23 cellular contexts compared by ENCODE assay signal in the genomic region with DNA sequence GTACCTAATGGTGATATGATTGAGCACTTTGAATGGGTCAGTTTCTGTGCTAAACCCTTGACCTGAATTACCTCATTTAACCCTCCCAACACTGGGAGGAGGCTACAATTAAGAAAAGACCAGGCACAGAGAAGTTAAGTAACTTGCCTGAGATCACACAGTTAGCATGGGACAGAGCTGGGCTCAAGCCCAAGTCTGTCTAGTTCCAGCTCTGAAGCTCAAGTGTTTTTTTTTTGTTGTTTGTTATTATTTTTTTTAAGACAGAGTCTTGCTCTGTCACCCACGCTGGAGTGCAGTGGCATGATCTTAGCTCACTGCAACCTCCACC. TPM values are rescaled to one million over a fixed set of nuclear protein-coding genes. Genes with fewer than 3 reads are reported as not detected.
DNase-seq lines count a peak whose midpoint lies in the region; ATAC-seq, FAIRE-seq and TF ChIP-seq lines count a peak whose summit lies in the region.
"Had no signal": no experiment of that assay in that cellular context is flagged by ENCODE, and none has a peak within 500 bp of the region (broad histone marks: within the 10 kb centered on the region; RNA-seq: fewer than 3 reads in every experiment).

No MANE protein-coding gene starts in this region.

- no TSS peak for BruUV-seq in K562 (replicated peaks; lab: Mats Ljungman, UMichigan)

- H3K9me1 ChIP-seq in K562 (ENCODE audit: control insufficient read depth, insufficient read depth, low read length), result peaks cover 10% of the 10 kb centered on the region

- H3K27me3 ChIP-seq in MM.1S (replicated peaks; ENCODE audit: insufficient read depth, low read length) (no peaks in the 10 kb centered on the region), K562 (ENCODE audit: control insufficient read depth in 2 of 2, insufficient read depth in 2 of 2, low read length in 2 of 2) (no peaks in the 10 kb centered on the region)
- H3K27me3 ChIP-seq: dorsolateral prefrontal cortex, foreskin keratinocyte had no signal

- intact Hi-C loops in K562 (cut with micrococcal nuclease), result no loop called here

- H3K36me3 Mint-ChIP-seq in activated CD4-positive, alpha-beta T cell treated with anti-CD3 and anti-CD28 coated beads, Interleukin-2, amount 10 ng/mL, durations not matched to agents 7 days and 5 days (ENCODE audit: low read depth), result peaks cover 24% of the 10 kb centered on the region
- H3K36me3 Mint-ChIP-seq in nephron progenitor cell (ENCODE audit: low read depth), result peaks cover 18% of the 10 kb centered on the region
- H3K36me3 Mint-ChIP-seq: naive thymus-derived CD4-positive, alpha-beta T cell had no signal

- H3K27me3 Mint-ChIP-seq in activated CD4-positive, alpha-beta T cell treated with anti-CD3 and anti-CD28 coated beads, Interleukin-2, amount 10 ng/mL, durations not matched to agents 7 days and 5 days, result no peaks in the 10 kb centered on the region
- H3K27me3 Mint-ChIP-seq in nephron progenitor cell (ENCODE audit: low read depth, poor library complexity), result no peaks in the 10 kb centered on the region
- H3K27me3 Mint-ChIP-seq: naive thymus-derived CD4-positive, alpha-beta T cell had no signal

- POLR2A ChIA-PET in activated CD4-positive, alpha-beta T cell treated with anti-CD3 and anti-CD28 coated beads, Interleukin-2, amount 10 ng/mL, durations not matched to agents 7 days and 5 days (lab: Charles Lee), result no interaction called here
- POLR2A ChIA-PET in K562 (lab: Yijun Ruan, JAX), result interaction anchor here (1.0 to 4.9 kb wide), 8 partner anchors 8 to 119 kb away, joined by 3 to 46 read pairs (median 10); partner anchors contain the start of gene DHX35

- TF ChIP-seq CTCF in MM.1S (IDR thresholded peaks at IDR 0.05; ENCODE audit: low read length), result no peak
- TF ChIP-seq CTCF in K562 (IDR thresholded peaks at IDR 0.05 in 2 of 3, conservative IDR thresholded peaks at IDR 0.05 in 1 of 3; ENCODE audit: insufficient read depth in 2 of 3, low read depth in 1 of 3, low read length in 3 of 3), result no peak
- no peak for TF ChIP-seq CTCF in nephron progenitor cell (IDR thresholded peaks at IDR 0.05)

- H3K9me3 ChIP-seq in MM.1S (replicated peaks; ENCODE audit: insufficient read depth, low read length) (no peaks in the 10 kb centered on the region), K562 (replicated peaks; ENCODE audit: control insufficient read depth, insufficient read depth, low read depth, low read length) (no peaks in the 10 kb centered on the region)

- no peak for FAIRE-seq in K562 (lab: Jason Lieb, UNC)
- FAIRE-seq in H54 (lab: Jason Lieb, UNC), result no peak
- FAIRE-seq: GM19239 had no signal

- H3K4me1 Mint-ChIP-seq in activated CD4-positive, alpha-beta T cell treated with anti-CD3 and anti-CD28 coated beads, Interleukin-2, amount 10 ng/mL, durations not matched to agents 7 days and 5 days, result peaks cover 54% of the 10 kb centered on the region
- peaks cover 29% of the 10 kb centered on the region for H3K4me1 Mint-ChIP-seq in nephron progenitor cell

- peak overlapping the region; percentile 64 for H3K27ac Mint-ChIP-seq in activated CD4-positive, alpha-beta T cell treated with anti-CD3 and anti-CD28 coated beads, Interleukin-2, amount 10 ng/mL, durations not matched to agents 7 days and 5 days
- H3K27ac Mint-ChIP-seq in nephron progenitor cell, result peak overlapping the region; percentile 41

- 40% methylated on average over 1 of the region's 1 CpG for WGBS in K562 (ENCODE audit: insufficient coverage, low coverage, missing lambda C conversion rate)

- TF ChIP-seq POLR2A in K562 (conservative IDR thresholded peaks at IDR 0.05) (no peak), H54 (IDR thresholded peaks at IDR 0.05; ENCODE audit: low read depth, low read length) (no peak)

- H3K9me2 ChIP-seq in MM.1S (replicated peaks; ENCODE audit: insufficient read depth, low read length), result no peaks in the 10 kb centered on the region

- peaks cover 90% of the 10 kb centered on the region for H3K79me2 ChIP-seq in MM.1S (ENCODE audit: low read length)
- H3K79me2 ChIP-seq in K562 (ENCODE audit: control insufficient read depth, insufficient read depth, low read length), result peaks cover 90% of the 10 kb centered on the region
- H3K79me2 ChIP-seq: parathyroid adenoma had no signal

- H3F3A ChIP-seq in MM.1S (ENCODE audit: insufficient read depth, low read length), result peaks cover 13% of the 10 kb centered on the region; the same call in 1 of the 2 replicates

- H3K9ac ChIP-seq in MM.1S (ENCODE audit: low read length) (no peak overlapping the region), K562 (ENCODE audit: insufficient read depth in 1 of 2, low read depth in 2 of 2, low read length in 2 of 2) (peak overlapping the region in 1 of 2 experiments; percentile 91; a peak in 2 of 4 replicates)
- H3K9ac ChIP-seq: parathyroid adenoma had no signal

- TF ChIP-seq EP300 in K562 (IDR thresholded peaks at IDR 0.05; ENCODE audit: low read length), result no peak

- no peaks in the 10 kb centered on the region for H3K9me3 Mint-ChIP-seq in activated CD4-positive, alpha-beta T cell treated with anti-CD3 and anti-CD28 coated beads, Interleukin-2, amount 10 ng/mL, durations not matched to agents 7 days and 5 days
- H3K9me3 Mint-ChIP-seq in nephron progenitor cell, result no peaks in the 10 kb centered on the region
- H3K9me3 Mint-ChIP-seq: naive thymus-derived CD4-positive, alpha-beta T cell had no signal

- H4K20me1 ChIP-seq in MM.1S (ENCODE audit: insufficient read depth, low read length), result peaks cover 5% of the 10 kb centered on the region; the same call in 1 of the 2 replicates
- peaks cover 43% of the 10 kb centered on the region for H4K20me1 ChIP-seq in K562 (replicated peaks; ENCODE audit: control insufficient read depth, insufficient read depth, low read length)

- H3K4me2 ChIP-seq in MM.1S (ENCODE audit: low read depth, low read length), result peak overlapping the region; percentile 36
- H3K4me2 ChIP-seq in K562 (ENCODE audit: insufficient read depth, low read length), result peak overlapping the region; percentile 100

- CTCF ChIA-PET in activated CD4-positive, alpha-beta T cell treated with anti-CD3 and anti-CD28 coated beads, Interleukin-2, amount 10 ng/mL, durations not matched to agents 7 days and 5 days (lab: Charles Lee), result interaction anchor here (0.9 to 5.1 kb wide), 4 partner anchors 9 to 119 kb away, joined by 3 to 41 read pairs (median 3); no protein-coding TSS in a partner anchor
- CTCF ChIA-PET in K562 (lab: Yijun Ruan, JAX; ENCODE audit: low intra/inter-chr PET ratio), result no interaction called here

- no peak for ATAC-seq in K562
- ATAC-seq: foreskin keratinocyte; naive thymus-derived CD4-positive, alpha-beta T cell; SK-N-SH treated with all-trans-retinoic acid at 6 μM for 48 hours had no signal

- in situ Hi-C loops in K562 (cut with MboI), result loop anchor here (5.0 kb wide), 1 partner anchor 107 kb away; no protein-coding TSS in a partner anchor

- no peak overlapping the region for H2AFZ ChIP-seq in MM.1S (ENCODE audit: low read length)
- H2AFZ ChIP-seq in K562 (ENCODE audit: low read depth, low read length), result no peak overlapping the region
- H2AFZ ChIP-seq: parathyroid adenoma had no signal

- no peak overlapping the region for H3K4me3 ChIP-seq in MM.1S (ENCODE audit: low read length)
- peak overlapping the region; percentile 98; the same call in 1 of the 2 replicates for H3K4me3 ChIP-seq in K562
- H3K4me3 ChIP-seq: dorsolateral prefrontal cortex had no signal

- H3K27ac ChIP-seq in MM.1S (ENCODE audit: low read length) (no peak overlapping the region), K562 (ENCODE audit: extremely low read depth, low read depth, low read length) (no peak overlapping the region; the same call in 1 of the 3 replicates)
- H3K27ac ChIP-seq: dorsolateral prefrontal cortex, foreskin keratinocyte, parathyroid adenoma had no signal

- no peaks in the 10 kb centered on the region; the same call in 1 of the 2 replicates for H3K36me3 ChIP-seq in MM.1S (replicated peaks; ENCODE audit: insufficient read depth, low read length)
- peaks cover 78% of the 10 kb centered on the region for H3K36me3 ChIP-seq in K562 (ENCODE audit: control insufficient read depth, insufficient read depth, low read length)

- no peak for DNase-seq in activated CD4-positive, alpha-beta T cell treated with anti-CD3 and anti-CD28 coated beads, Interleukin-2, amount 10 ng/mL, durations not matched to agents 7 days and 5 days
- no peak for DNase-seq in activated CD4-positive, alpha-beta T cell treated with anti-CD3 and anti-CD28 coated beads, Interleukin-2, amount 50 U/mL, for 4 hours
- no peak for DNase-seq in MM.1S
- DNase-seq in K562 (ENCODE audit: extremely low read depth in 1 of 4, low spot score in 3 of 4), result no peak
- DNase-seq in nephron progenitor cell, result no peak
- DNase-seq in H54 (ENCODE audit: insufficient read length, low spot score), result no peak
- no peak for DNase-seq in mucosa of gallbladder (ENCODE audit: low spot score)
- DNase-seq in DMS153 treated with DMSO at 0.1 percent for 48 hours (lab: John Stamatoyannopoulos, UW; ENCODE audit: unreplicated experiment), result no peak
- DNase-seq: activated CD4-positive, CD25-positive, alpha-beta regulatory T cell treated with anti-CD3 and anti-CD28 coated beads, Interleukin-2, amount 50 U/mL, for 72 hours; activated CD8-positive, alpha-beta memory T cell treated with anti-CD3 and anti-CD28 coated beads, Interleukin-2, amount 50 U/mL, for 48 hours; activated gamma-delta T cell treated with Interleukin-2 at 50 U/mL for 16 hours; C1 segment of cervical spinal cord; dorsolateral prefrontal cortex; foreskin keratinocyte; GF-D8; mammary epithelial cell; naive thymus-derived CD4-positive, alpha-beta T cell; NCI-H187 treated with DMSO at 0.1 percent for 48 hours; NCI-H345; T1000 had no signal

- peaks cover 23% of the 10 kb centered on the region for H3K4me1 ChIP-seq in MM.1S (ENCODE audit: low read length)
- H3K4me1 ChIP-seq in K562 (replicated peaks in 1 of 2; ENCODE audit: control insufficient read depth in 2 of 2, insufficient read depth in 2 of 2, low read length in 2 of 2), result peaks cover 17 to 35% of the 10 kb centered on the region in 2 experiments; a peak in 4 of 5 replicates

- no peak for TF ChIP-seq RAD21 in K562 (CRISPR knock-in tag; conservative IDR thresholded peaks at IDR 0.05 in 1 of 2, IDR thresholded peaks at IDR 0.05 in 1 of 2)

- no peak overlapping the region for H3K4me3 Mint-ChIP-seq in activated CD4-positive, alpha-beta T cell treated with anti-CD3 and anti-CD28 coated beads, Interleukin-2, amount 10 ng/mL, durations not matched to agents 7 days and 5 days
- H3K4me3 Mint-ChIP-seq in nephron progenitor cell, result no peak overlapping the region

RNA-seq across cellular contexts. Expression of gene FAM83D, which starts 4.0 kb away (rescaled TPM):
- 10 to 100 TPM; 22.5 to 22.6 TPM for total RNA-seq in activated CD4-positive, alpha-beta T cell treated with anti-CD3 and anti-CD28 coated beads, Interleukin-2, amount 10 ng/mL, durations not matched to agents 7 days and 5 days
- total RNA-seq in K562 (2011; cell fraction: chromatin; rRNA removed; ENCODE audit: low replicate concordance), result 59.8 and 69.3 TPM in 2 replicates
- 58.9 and 62.4 TPM in 2 replicates for total RNA-seq in K562 (2011; cell fraction: nucleolus; rRNA removed)
- 44.0 and 52.1 TPM in 2 replicates for total RNA-seq in K562 (2011; cell fraction: nucleoplasm; rRNA removed)
- total RNA-seq in K562 (2014; rRNA removed) (43.5 and 64.6 TPM in 2 replicates), K562 (2014; rRNA removed; fragmentation: Illumina TruSeq; extraction: Trizol) (46.0 and 47.2 TPM in 2 replicates), K562 (2015; rRNA removed; fragmentation: Illumina TruSeq; extraction: Trizol) (38.6 TPM in 2 replicates), K562 (2021) (51.9 and 55.6 TPM in 2 replicates), mucosa of gallbladder (48.3 TPM)
- polyA plus RNA-seq in K562 (2011; rRNA removed) (66.1 and 79.6 TPM in 2 replicates), K562 (2014; fragmentation: Illumina TruSeq; extraction: Trizol) (57.5 and 64.1 TPM in 2 replicates), K562 (2014; fragmentation: Nextera tagmentation; extraction: Ambion mirVana) (1 to 10 TPM; 8.2 to 9.9 TPM), K562 (2014; rRNA removed) (35.6 and 56.1 TPM in 2 replicates)
- 57.6 and 77.4 TPM in 2 replicates for polyA plus RNA-seq in K562 (2011; cell fraction: cytosol; rRNA removed)
- polyA plus RNA-seq in K562 (2011; cell fraction: nucleus; rRNA removed), result 90.7 and 94.9 TPM in 2 replicates
- polyA plus RNA-seq in K562 (2012), result 17.9 and 30.5 TPM in 2 replicates
- polyA minus RNA-seq in K562 (2011; rRNA and poly(A)+ RNA removed), result 67.6 and 82.6 TPM in 2 replicates
- 36.9 and 40.1 TPM in 2 replicates for polyA minus RNA-seq in K562 (2011; cell fraction: cytosol; rRNA and poly(A)+ RNA removed)
- 46.3 and 57.0 TPM in 2 replicates for polyA minus RNA-seq in K562 (2011; cell fraction: nucleus; rRNA and poly(A)+ RNA removed)

RNA-seq across cellular contexts. Expression of gene DHX35, which starts 31.9 kb away (rescaled TPM):
- total RNA-seq in activated CD4-positive, alpha-beta T cell treated with anti-CD3 and anti-CD28 coated beads, Interleukin-2, amount 10 ng/mL, durations not matched to agents 7 days and 5 days, result 10 to 100 TPM in 1 of 2 experiments, 1 to 10 TPM in 1; 8.8 to 10.3 TPM
- total RNA-seq in K562 (2011; cell fraction: chromatin; rRNA removed; ENCODE audit: low replicate concordance), result 39.4 and 43.4 TPM in 2 replicates
- 22.5 and 28.2 TPM in 2 replicates for total RNA-seq in K562 (2011; cell fraction: nucleolus; rRNA removed)
- 33.8 and 41.0 TPM in 2 replicates for total RNA-seq in K562 (2011; cell fraction: nucleoplasm; rRNA removed)
- total RNA-seq in K562 (2014; rRNA removed) (14.9 and 15.8 TPM in 2 replicates), K562 (2014; rRNA removed; fragmentation: Illumina TruSeq; extraction: Trizol) (16.3 TPM in 2 replicates), K562 (2015; rRNA removed; fragmentation: Illumina TruSeq; extraction: Trizol) (17.8 and 18.5 TPM in 2 replicates), K562 (2021) (14.7 and 16.9 TPM in 2 replicates), mucosa of gallbladder (10.3 TPM)
- polyA plus RNA-seq in K562 (2011; rRNA removed) (25.6 and 27.5 TPM in 2 replicates), K562 (2014; fragmentation: Illumina TruSeq; extraction: Trizol) (20.8 and 24.2 TPM in 2 replicates), K562 (2014; fragmentation: Nextera tagmentation; extraction: Ambion mirVana) (10 to 100 TPM in 1 of 2 experiments, 1 to 10 TPM in 1; 6.5 to 12.0 TPM), K562 (2014; rRNA removed) (18.2 and 23.6 TPM in 2 replicates)
- 18.1 and 25.8 TPM in 2 replicates for polyA plus RNA-seq in K562 (2011; cell fraction: cytosol; rRNA removed)
- 44.2 and 53.9 TPM in 2 replicates for polyA plus RNA-seq in K562 (2011; cell fraction: nucleus; rRNA removed)
- polyA plus RNA-seq in K562 (2012), result 9.0 and 9.1 TPM in 2 replicates
- polyA minus RNA-seq in K562 (2011; rRNA and poly(A)+ RNA removed), result 31.5 and 32.2 TPM in 2 replicates
- polyA minus RNA-seq in K562 (2011; cell fraction: cytosol; rRNA and poly(A)+ RNA removed), result 12.5 and 13.8 TPM in 2 replicates
- 19.7 and 32.0 TPM in 2 replicates for polyA minus RNA-seq in K562 (2011; cell fraction: nucleus; rRNA and poly(A)+ RNA removed)
